Comparison of ENCODE assay signal across 18 cellular contexts in genomic region chr2:28577796-28578680, GRCh38.
A peak's percentile ranks its signal among the peaks of the same experiment; 100 is the strongest.
DNase-seq lines count a peak whose midpoint lies in the region; ATAC-seq, FAIRE-seq and TF ChIP-seq lines count a peak whose summit lies in the region.
"Had no signal": no experiment of that assay in that cellular context is flagged by ENCODE, and none has a peak within 500 bp of the region (broad histone marks: within the 10 kb centered on the region; RNA-seq: fewer than 3 reads in every experiment).

No MANE protein-coding gene starts in this region.

- no peaks in the 10 kb centered on the region for H3K27me3 Mint-ChIP-seq in activated naive CD8-positive, alpha-beta T cell
- H3K27me3 Mint-ChIP-seq in activated naive CD8-positive, alpha-beta T cell treated with anti-CD3 and anti-CD28 coated beads, Interleukin-2, amount 50 U/mL, for 24 hours = no peaks in the 10 kb centered on the region

- H3K4me2 ChIP-seq in K562 (ENCODE audit: insufficient read depth, low read length) = 0 out of 2 replicates have a peak overlapping the region, but pooled peaks have one; percentile 3
- H3K4me2 ChIP-seq in mesenchymal stem cell (ENCODE audit: low read length, poor library complexity, severe bottlenecking) = no peak overlapping the region

- H2BK120ac ChIP-seq in mesenchymal stem cell (ENCODE audit: low read depth, low read length) = no peak overlapping the region

- H4K8ac ChIP-seq in mesenchymal stem cell (ENCODE audit: low read length) = no peak overlapping the region

- TF ChIP-seq CTCF in K562 (IDR thresholded peaks at IDR 0.05 in 2 of 3, conservative IDR thresholded peaks at IDR 0.05 in 1 of 3; ENCODE audit: insufficient read depth in 2 of 3, low read depth in 1 of 3, low read length in 3 of 3) = no peak
- no peak for TF ChIP-seq CTCF in upper lobe of right lung (IDR thresholded peaks at IDR 0.05)

- no peaks in the 10 kb centered on the region for H3K9me3 ChIP-seq in K562 (replicated peaks; ENCODE audit: control insufficient read depth, insufficient read depth, low read depth, low read length)
- H3K9me3 ChIP-seq in mesenchymal stem cell (ENCODE audit: control insufficient read depth, low read length) = no peaks in the 10 kb centered on the region
- H3K9me3 ChIP-seq in upper lobe of right lung = no peaks in the 10 kb centered on the region
- no peaks in the 10 kb centered on the region for H3K9me3 ChIP-seq in MG63

- peak overlapping the region; percentile 22; the same call in 1 of the 2 replicates for H2AFZ ChIP-seq in K562 (ENCODE audit: low read depth, low read length)
- H2AFZ ChIP-seq in mesenchymal stem cell (ENCODE audit: low read depth, low read length) = no peak overlapping the region

- POLR2A ChIA-PET in K562 (lab: Yijun Ruan, JAX) = no interaction called here

- 31% methylated on average over 15 of the region's 15 CpGs for WGBS in K562 (ENCODE audit: insufficient coverage, low coverage, missing lambda C conversion rate)
- WGBS in mesenchymal stem cell = 95% methylated on average over 15 of the region's 15 CpGs

- H4K20me1 ChIP-seq in K562 (replicated peaks; ENCODE audit: control insufficient read depth, insufficient read depth, low read length) = no peaks in the 10 kb centered on the region; the same call in 1 of the 2 replicates

- intact Hi-C loops in K562 (cut with micrococcal nuclease) (no loop called here), upper lobe of right lung (cut with DNase I) (no loop called here)

- TF ChIP-seq RAD21 in K562 (CRISPR knock-in tag; conservative IDR thresholded peaks at IDR 0.05 in 1 of 2, IDR thresholded peaks at IDR 0.05 in 1 of 2) = no peak

- CTCF ChIA-PET in K562 (lab: Yijun Ruan, JAX; ENCODE audit: low intra/inter-chr PET ratio) = interaction anchor here (0.7 kb wide), 1 partner anchor 12 kb away, joined by 5 read pairs; no protein-coding TSS in a partner anchor

- in situ Hi-C loops in K562 (cut with MboI) = loop anchor here (25.0 kb wide), 1 partner anchor 184 kb away; the partner anchor contains the start of gene PPP1CB

- no peak overlapping the region for H4K91ac ChIP-seq in mesenchymal stem cell (ENCODE audit: low read length)

- peak overlapping the region in 1 of 2 experiments; percentile 43 for H3K23ac ChIP-seq in mesenchymal stem cell (ENCODE audit: low read length in 2 of 2)

- no peak overlapping the region for H3K27ac ChIP-seq in K562 (ENCODE audit: extremely low read depth, low read depth, low read length)
- no peak overlapping the region for H3K27ac ChIP-seq in mesenchymal stem cell (ENCODE audit: low read length, poor library complexity, severe bottlenecking)
- no peak overlapping the region for H3K27ac ChIP-seq in upper lobe of right lung
- H3K27ac ChIP-seq: C4-2B, SK-N-MC had no signal

- H3K18ac ChIP-seq in mesenchymal stem cell (ENCODE audit: low read depth in 1 of 2, low read length in 2 of 2) = no peak overlapping the region

- H3K9ac ChIP-seq in K562 (ENCODE audit: insufficient read depth in 1 of 2, low read depth in 2 of 2, low read length in 2 of 2) (no peak overlapping the region), mesenchymal stem cell (ENCODE audit: low read length) (no peak overlapping the region)

- peaks cover 2 to 3% of the 10 kb centered on the region in 2 experiments; a peak in 2 of 5 replicates for H3K4me1 ChIP-seq in K562 (replicated peaks in 1 of 2; ENCODE audit: control insufficient read depth in 2 of 2, insufficient read depth in 2 of 2, low read length in 2 of 2)
- peaks cover 9% of the 10 kb centered on the region for H3K4me1 ChIP-seq in mesenchymal stem cell (ENCODE audit: control insufficient read depth, insufficient read depth, low read depth, low read length)
- H3K4me1 ChIP-seq in upper lobe of right lung = no peaks in the 10 kb centered on the region

- peak overlapping the region; percentile 9 for H2BK15ac ChIP-seq in mesenchymal stem cell (ENCODE audit: low read depth, poor library complexity, severe bottlenecking)

- no peaks in the 10 kb centered on the region for H3K9me1 ChIP-seq in K562 (ENCODE audit: control insufficient read depth, insufficient read depth, low read length)

- H3K4me3 ChIP-seq in K562 = no peak overlapping the region
- H3K4me3 ChIP-seq in mesenchymal stem cell (ENCODE audit: insufficient read depth in 1 of 2, low read depth in 1 of 2, low read length in 2 of 2) = no peak overlapping the region
- H3K4me3 ChIP-seq in upper lobe of right lung = no peak overlapping the region
- H3K4me3 ChIP-seq in MG63 = no peak overlapping the region
- H3K4me3 ChIP-seq: SK-N-MC had no signal

- H3K36me3 ChIP-seq in K562 (ENCODE audit: control insufficient read depth, insufficient read depth, low read length) = no peaks in the 10 kb centered on the region
- H3K36me3 ChIP-seq in mesenchymal stem cell (ENCODE audit: control insufficient read depth in 1 of 2, insufficient read depth in 2 of 2, low read depth in 1 of 2, low read length in 2 of 2) = no peaks in the 10 kb centered on the region
- no peaks in the 10 kb centered on the region for H3K36me3 ChIP-seq in upper lobe of right lung
- no peaks in the 10 kb centered on the region for H3K36me3 ChIP-seq in MG63

- TF ChIP-seq EP300 in K562 (IDR thresholded peaks at IDR 0.05; ENCODE audit: low read length) = no peak

- H3K27ac Mint-ChIP-seq in activated naive CD8-positive, alpha-beta T cell = peak overlapping the region; percentile 3
- H3K27ac Mint-ChIP-seq in activated naive CD8-positive, alpha-beta T cell treated with anti-CD3 and anti-CD28 coated beads, Interleukin-2, amount 50 U/mL, for 24 hours = no peak overlapping the region

- H3K4me1 Mint-ChIP-seq in activated naive CD8-positive, alpha-beta T cell (ENCODE audit: low read depth) = no peaks in the 10 kb centered on the region
- peaks cover 6% of the 10 kb centered on the region for H3K4me1 Mint-ChIP-seq in activated naive CD8-positive, alpha-beta T cell treated with anti-CD3 and anti-CD28 coated beads, Interleukin-2, amount 50 U/mL, for 24 hours

- DNase-seq in activated naive CD8-positive, alpha-beta T cell treated with anti-CD3 and anti-CD28 coated beads, Interleukin-2, amount 50 U/mL, for 24 hours = no peak
- peak in 1 of 4 experiments; percentile 30 for DNase-seq in K562 (ENCODE audit: extremely low read depth in 1 of 4, low spot score in 3 of 4)
- no peak for DNase-seq in mesenchymal stem cell
- DNase-seq in upper lobe of right lung = peak; percentile 82
- DNase-seq in AML-193 (lab: John Stamatoyannopoulos, UW) = no peak
- DNase-seq in MG63 = no peak
- DNase-seq: DMS79 treated with DMSO at 0.1 percent for 48 hours, HCEC 1CT, NCI-H1694 treated with DMSO at 0.1 percent for 48 hours, NCI-H2107, NCI-H510A treated with DMSO at 0.1 percent for 48 hours, NCI-H774, SHP77 had no signal

- H3K36me3 Mint-ChIP-seq in activated naive CD8-positive, alpha-beta T cell = no peaks in the 10 kb centered on the region
- no peaks in the 10 kb centered on the region for H3K36me3 Mint-ChIP-seq in activated naive CD8-positive, alpha-beta T cell treated with anti-CD3 and anti-CD28 coated beads, Interleukin-2, amount 50 U/mL, for 24 hours (ENCODE audit: low read depth)

- no peak overlapping the region for H2BK12ac ChIP-seq in mesenchymal stem cell (ENCODE audit: low read length in 2 of 2)

- no peaks in the 10 kb centered on the region for H3K79me1 ChIP-seq in mesenchymal stem cell (replicated peaks; ENCODE audit: low read length, poor library complexity, severe bottlenecking)

- no peak overlapping the region for H3K4me3 Mint-ChIP-seq in activated naive CD8-positive, alpha-beta T cell
- H3K4me3 Mint-ChIP-seq in activated naive CD8-positive, alpha-beta T cell treated with anti-CD3 and anti-CD28 coated beads, Interleukin-2, amount 50 U/mL, for 24 hours = no peak overlapping the region

- H2AK5ac ChIP-seq in mesenchymal stem cell (ENCODE audit: low read length, severe bottlenecking) = no peak overlapping the region

- no peak for FAIRE-seq in K562 (lab: Jason Lieb, UNC)
- FAIRE-seq: HTR-8/SVneo had no signal

- peaks cover 0 to 11% of the 10 kb centered on the region in 2 experiments; a peak in 3 of 5 replicates for H3K27me3 ChIP-seq in K562 (ENCODE audit: control insufficient read depth in 2 of 2, insufficient read depth in 2 of 2, low read length in 2 of 2)
- no peaks in the 10 kb centered on the region for H3K27me3 ChIP-seq in mesenchymal stem cell (ENCODE audit: control insufficient read depth in 1 of 2, insufficient read depth in 1 of 2, low read length in 2 of 2)
- H3K27me3 ChIP-seq in upper lobe of right lung = no peaks in the 10 kb centered on the region
- H3K27me3 ChIP-seq in MG63 = no peaks in the 10 kb centered on the region

- H3K4ac ChIP-seq in mesenchymal stem cell (ENCODE audit: low read depth in 1 of 2, low read length in 2 of 2) = no peak overlapping the region

- no peak for ATAC-seq in activated naive CD8-positive, alpha-beta T cell treated with anti-CD3 and anti-CD28 coated beads, Interleukin-2, amount 50 U/mL, for 24 hours
- peak; percentile 32; the same call in 1 of the 3 replicates for ATAC-seq in K562
- peak; percentile 88 for ATAC-seq in upper lobe of right lung
- ATAC-seq in HG02642 (IDR thresholded peaks at IDR 0.05; ENCODE audit: poor library complexity, unreplicated experiment) = no peak

- no peak overlapping the region for H3K14ac ChIP-seq in mesenchymal stem cell (ENCODE audit: low read length in 2 of 2)

- H3K79me2 ChIP-seq in K562 (ENCODE audit: control insufficient read depth, insufficient read depth, low read length) = no peaks in the 10 kb centered on the region

- BruUV-seq in K562 (replicated peaks; lab: Mats Ljungman, UMichigan) = no TSS peak

- H2BK5ac ChIP-seq in mesenchymal stem cell (ENCODE audit: low read depth, low read length, poor library complexity, severe bottlenecking) = no peak overlapping the region

- no peak for TF ChIP-seq POLR2A in K562 (conservative IDR thresholded peaks at IDR 0.05)

- no peaks in the 10 kb centered on the region for H3K9me3 Mint-ChIP-seq in activated naive CD8-positive, alpha-beta T cell (ENCODE audit: low read depth)
- H3K9me3 Mint-ChIP-seq in activated naive CD8-positive, alpha-beta T cell treated with anti-CD3 and anti-CD28 coated beads, Interleukin-2, amount 50 U/mL, for 24 hours = no peaks in the 10 kb centered on the region

TF ChIP-seq in K562, 482 proteins besides CTCF, POLR2A, EP300 and RAD21 (continues in another document):
- TF ChIP-seq ZNF436 (CRISPR knock-in tag; IDR thresholded peaks at IDR 0.05) (no peak), MAZ (CRISPR knock-in tag; conservative IDR thresholded peaks at IDR 0.05 in 1 of 2, IDR thresholded peaks at IDR 0.05 in 1 of 2) (no peak), POU5F1 (IDR thresholded peaks at IDR 0.05; ENCODE audit: borderline replicate concordance, low read depth, low read length, partially characterized antibody) (no peak), PURB (CRISPR knock-in tag; IDR thresholded peaks at IDR 0.05; ENCODE audit: low read depth) (no peak)

Comparison
In these comparisons a context has a peak if more than half of its experiments do, and no peak if none do; other contexts are left out.
1. ATAC-seq: peak in K562 (single experiment) and upper lobe of right lung (single experiment); none in activated naive CD8-positive, alpha-beta T cell treated with anti-CD3 and anti-CD28 coated beads, Interleukin-2, amount 50 U/mL, for 24 hours (single experiment) and HG02642 (single experiment).